1 cellular context compared by ENCODE assay signal in the genomic region with DNA sequence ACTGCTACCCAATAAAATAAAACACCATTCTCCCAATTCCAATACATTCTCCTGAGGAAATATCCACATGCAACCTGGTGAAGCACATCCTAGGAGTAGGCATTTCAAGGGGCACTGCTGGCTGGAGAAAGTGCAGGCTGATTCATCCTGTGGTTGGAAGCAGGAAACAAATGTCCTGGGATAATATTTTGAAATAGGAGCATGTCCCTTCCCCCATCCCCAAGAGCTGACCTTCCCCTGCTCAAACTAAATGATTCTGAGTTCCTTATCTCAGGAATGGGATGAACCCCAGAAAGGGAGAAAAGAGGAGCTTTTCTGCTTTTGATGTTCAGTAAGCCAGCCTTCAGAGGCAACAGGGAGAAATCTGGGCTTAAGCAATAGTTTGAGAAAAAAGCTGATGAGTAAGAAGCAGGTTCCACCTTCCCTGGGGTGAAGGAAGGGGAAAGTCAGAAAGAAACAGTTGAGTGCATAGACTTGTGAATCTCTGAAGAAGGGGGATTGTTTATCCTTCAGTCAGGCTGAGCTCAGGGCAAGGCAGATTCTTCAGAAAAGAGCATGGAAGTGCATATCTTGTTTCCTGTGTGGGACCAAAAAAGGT.
TF ChIP-seq lines count a peak whose summit lies in the region.

No MANE protein-coding gene starts in this region.

TF ChIP-seq in HCT116, 20 proteins besides CTCF, POLR2A, EP300 and RAD21 (continued from another document):
- TF ChIP-seq REST (IDR thresholded peaks at IDR 0.05; ENCODE audit: low read depth), result no peak
- TF ChIP-seq SRF (IDR thresholded peaks at IDR 0.05; ENCODE audit: low read depth), result no peak
- TF ChIP-seq TCF7L2 (IDR thresholded peaks at IDR 0.05; ENCODE audit: borderline replicate concordance, extremely low read depth, insufficient read depth, insufficient read length), result no peak
- TF ChIP-seq ELF1 (IDR thresholded peaks at IDR 0.05; ENCODE audit: borderline replicate concordance, low read depth), result no peak
- TF ChIP-seq CBX3 (IDR thresholded peaks at IDR 0.05; ENCODE audit: low read depth), result peak; percentile 77
